31 cellular contexts compared by ENCODE assay signal in genomic region chr1:87072431-87072830, GRCh38.
"Had no signal": no experiment of that assay in that cellular context is flagged by ENCODE, and none has a peak within 500 bp of the region (broad histone marks: within the 10 kb centered on the region; RNA-seq: fewer than 3 reads in every experiment).

No MANE protein-coding gene starts in this region.

- H3K36me3 Mint-ChIP-seq: activated naive CD4-positive, alpha-beta T cell treated with anti-CD3 and anti-CD28 coated beads, Interleukin-2, amount 50 U/mL, for 72 hours had no signal

- H3K27ac Mint-ChIP-seq: activated CD4-positive, alpha-beta memory T cell treated with anti-CD3 and anti-CD28 coated beads, Interleukin-2, amount 10 ng/mL, durations not matched to agents 7 days and 5 days; activated CD4-positive, alpha-beta T cell treated with anti-CD3 and anti-CD28 coated beads, Interleukin-2, amount 10 ng/mL, durations not matched to agents 7 days and 5 days; activated naive CD4-positive, alpha-beta T cell treated with anti-CD3 and anti-CD28 coated beads, Interleukin-2, amount 10 ng/mL, durations not matched to agents 7 days and 5 days; activated naive CD4-positive, alpha-beta T cell treated with anti-CD3 and anti-CD28 coated beads, Interleukin-2, amount 50 U/mL, for 72 hours; activated naive CD8-positive, alpha-beta T cell treated with anti-CD3 and anti-CD28 coated beads, Interleukin-2, amount 10 ng/mL, durations not matched to agents 7 days and 5 days; activated T-cell treated with anti-CD3 and anti-CD28 coated beads, Interleukin-2, amount 50 U/mL, for 24 hours; activated T-cell treated with anti-CD3 and anti-CD28 coated beads, Interleukin-2, amount 50 U/mL, for 72 hours; brain; dendritic cell treated with granulocyte-macrophage colony-stimulating factor and Interleukin-4, amounts not matched to agents 40 ng/mL and 50 ng/mL, for 4 days; effector memory CD8-positive, alpha-beta T cell; T-cell; T-helper 1 cell treated with Interleukin-12 subunit alpha and Interleukin-12 subunit beta and Interleukin-4 antibody, amounts not matched to agents 30 μg/mL and 1 μg/mL, for 36 hours had no signal

- H3K27me3 Mint-ChIP-seq: activated CD4-positive, alpha-beta memory T cell treated with anti-CD3 and anti-CD28 coated beads, Interleukin-2, amount 10 ng/mL, durations not matched to agents 7 days and 5 days; activated CD4-positive, alpha-beta T cell treated with anti-CD3 and anti-CD28 coated beads, Interleukin-2, amount 10 ng/mL, durations not matched to agents 7 days and 5 days; activated naive CD4-positive, alpha-beta T cell treated with anti-CD3 and anti-CD28 coated beads, Interleukin-2, amount 10 ng/mL, durations not matched to agents 7 days and 5 days; activated naive CD8-positive, alpha-beta T cell treated with anti-CD3 and anti-CD28 coated beads, Interleukin-2, amount 10 ng/mL, durations not matched to agents 7 days and 5 days; activated T-cell treated with anti-CD3 and anti-CD28 coated beads, Interleukin-2, amount 50 U/mL, for 24 hours; central memory CD8-positive, alpha-beta T cell; dendritic cell treated with granulocyte-macrophage colony-stimulating factor and Interleukin-4, amounts not matched to agents 40 ng/mL and 50 ng/mL, for 4 days; effector memory CD8-positive, alpha-beta T cell; T-cell had no signal

- H3K27ac ChIP-seq: ascending aorta, coronary artery, dorsolateral prefrontal cortex, esophagus muscularis mucosa, foreskin keratinocyte, gastrocnemius medialis had no signal

- H3K4me1 Mint-ChIP-seq: activated CD4-positive, alpha-beta memory T cell treated with anti-CD3 and anti-CD28 coated beads, Interleukin-2, amount 10 ng/mL, durations not matched to agents 7 days and 5 days; activated CD4-positive, alpha-beta T cell treated with anti-CD3 and anti-CD28 coated beads, Interleukin-2, amount 10 ng/mL, durations not matched to agents 7 days and 5 days; activated naive CD4-positive, alpha-beta T cell treated with anti-CD3 and anti-CD28 coated beads, Interleukin-2, amount 10 ng/mL, durations not matched to agents 7 days and 5 days; activated naive CD8-positive, alpha-beta T cell treated with anti-CD3 and anti-CD28 coated beads, Interleukin-2, amount 10 ng/mL, durations not matched to agents 7 days and 5 days; central memory CD8-positive, alpha-beta T cell had no signal

- H3K27me3 ChIP-seq: ascending aorta, dorsolateral prefrontal cortex, esophagus muscularis mucosa, foreskin keratinocyte, gastrocnemius medialis, heart right ventricle had no signal

- H3K9me3 ChIP-seq: ascending aorta, esophagus muscularis mucosa, gastrocnemius medialis had no signal

- DNase-seq: activated CD4-positive, alpha-beta memory T cell treated with anti-CD3 and anti-CD28 coated beads, Interleukin-2, amount 10 ng/mL, durations not matched to agents 7 days and 5 days; activated CD4-positive, alpha-beta T cell treated with anti-CD3 and anti-CD28 coated beads for 1 hour; activated CD4-positive, alpha-beta T cell treated with anti-CD3 and anti-CD28 coated beads for 4 hours; activated CD4-positive, alpha-beta T cell treated with anti-CD3 and anti-CD28 coated beads, Interleukin-2, amount 10 ng/mL, durations not matched to agents 7 days and 5 days; activated CD4-positive, alpha-beta T cell treated with anti-CD3 and anti-CD28 coated beads, Interleukin-2, amount 50 U/mL, for 4 hours; activated CD8-positive, alpha-beta memory T cell treated with anti-CD3 and anti-CD28 coated beads, Interleukin-2, amount 50 U/mL, for 48 hours; activated gamma-delta T cell; activated naive CD4-positive, alpha-beta T cell; activated naive CD4-positive, alpha-beta T cell treated with anti-CD3 and anti-CD28 coated beads, Interleukin-2, amount 10 ng/mL, durations not matched to agents 7 days and 5 days; activated naive CD8-positive, alpha-beta T cell treated with anti-CD3 and anti-CD28 coated beads, Interleukin-2, amount 10 ng/mL, durations not matched to agents 7 days and 5 days; activated T-cell treated with anti-CD3 and anti-CD28 coated beads for 4 hours; activated T-cell treated with anti-CD3 and anti-CD28 coated beads, Interleukin-2, amount 50 U/mL, for 24 hours; activated T-cell treated with anti-CD3 and anti-CD28 coated beads, Interleukin-2, amount 50 U/mL, for 72 hours; dorsolateral prefrontal cortex; effector CD4-positive, alpha-beta T cell; effector memory CD8-positive, alpha-beta T cell; erythroblast; foreskin keratinocyte; gastrocnemius medialis; glutamatergic neuron; heart right ventricle; T-cell; T1000 had no signal

- H3K4me3 ChIP-seq: ascending aorta, coronary artery, dorsolateral prefrontal cortex, esophagus muscularis mucosa, gastrocnemius medialis had no signal

- H3K4me3 Mint-ChIP-seq: activated CD4-positive, alpha-beta memory T cell treated with anti-CD3 and anti-CD28 coated beads, Interleukin-2, amount 10 ng/mL, durations not matched to agents 7 days and 5 days; activated CD4-positive, alpha-beta T cell treated with anti-CD3 and anti-CD28 coated beads, Interleukin-2, amount 10 ng/mL, durations not matched to agents 7 days and 5 days; activated naive CD4-positive, alpha-beta T cell treated with anti-CD3 and anti-CD28 coated beads, Interleukin-2, amount 10 ng/mL, durations not matched to agents 7 days and 5 days; activated naive CD8-positive, alpha-beta T cell treated with anti-CD3 and anti-CD28 coated beads, Interleukin-2, amount 10 ng/mL, durations not matched to agents 7 days and 5 days; activated T-cell treated with anti-CD3 and anti-CD28 coated beads, Interleukin-2, amount 50 U/mL, for 24 hours; activated T-cell treated with anti-CD3 and anti-CD28 coated beads, Interleukin-2, amount 50 U/mL, for 72 hours; brain; central memory CD8-positive, alpha-beta T cell; dendritic cell treated with granulocyte-macrophage colony-stimulating factor and Interleukin-4, amounts not matched to agents 40 ng/mL and 50 ng/mL, for 4 days; effector memory CD8-positive, alpha-beta T cell; T-cell; T-helper 1 cell treated with Interleukin-12 subunit alpha and Interleukin-12 subunit beta and Interleukin-4 antibody, amounts not matched to agents 30 μg/mL and 1 μg/mL, for 36 hours had no signal

- H3K36me3 ChIP-seq: ascending aorta, esophagus muscularis mucosa, gastrocnemius medialis, heart right ventricle had no signal

- H3K4me1 ChIP-seq: ascending aorta, esophagus muscularis mucosa, foreskin keratinocyte had no signal

- ATAC-seq: activated naive CD4-positive, alpha-beta T cell treated with anti-CD3 and anti-CD28 coated beads, Interleukin-2, amount 50 U/mL, for 72 hours; activated T-cell treated with anti-CD3 and anti-CD28 coated beads, Interleukin-2, amount 50 U/mL, for 72 hours; effector memory CD8-positive, alpha-beta T cell; foreskin keratinocyte; gastrocnemius medialis; T-cell had no signal

- H3K9me3 Mint-ChIP-seq: activated CD4-positive, alpha-beta memory T cell treated with anti-CD3 and anti-CD28 coated beads, Interleukin-2, amount 10 ng/mL, durations not matched to agents 7 days and 5 days; activated CD4-positive, alpha-beta T cell treated with anti-CD3 and anti-CD28 coated beads, Interleukin-2, amount 10 ng/mL, durations not matched to agents 7 days and 5 days; activated naive CD4-positive, alpha-beta T cell treated with anti-CD3 and anti-CD28 coated beads, Interleukin-2, amount 10 ng/mL, durations not matched to agents 7 days and 5 days; activated naive CD4-positive, alpha-beta T cell treated with anti-CD3 and anti-CD28 coated beads, Interleukin-2, amount 50 U/mL, for 72 hours; activated naive CD8-positive, alpha-beta T cell treated with anti-CD3 and anti-CD28 coated beads, Interleukin-2, amount 10 ng/mL, durations not matched to agents 7 days and 5 days; activated T-cell treated with anti-CD3 and anti-CD28 coated beads, Interleukin-2, amount 50 U/mL, for 24 hours; central memory CD8-positive, alpha-beta T cell; effector memory CD8-positive, alpha-beta T cell; T-cell; T-helper 1 cell treated with Interleukin-12 subunit alpha and Interleukin-12 subunit beta and Interleukin-4 antibody, amounts not matched to agents 30 μg/mL and 1 μg/mL, for 36 hours had no signal
